ENCODE assay signal across 9 cellular contexts in the genomic region with DNA sequence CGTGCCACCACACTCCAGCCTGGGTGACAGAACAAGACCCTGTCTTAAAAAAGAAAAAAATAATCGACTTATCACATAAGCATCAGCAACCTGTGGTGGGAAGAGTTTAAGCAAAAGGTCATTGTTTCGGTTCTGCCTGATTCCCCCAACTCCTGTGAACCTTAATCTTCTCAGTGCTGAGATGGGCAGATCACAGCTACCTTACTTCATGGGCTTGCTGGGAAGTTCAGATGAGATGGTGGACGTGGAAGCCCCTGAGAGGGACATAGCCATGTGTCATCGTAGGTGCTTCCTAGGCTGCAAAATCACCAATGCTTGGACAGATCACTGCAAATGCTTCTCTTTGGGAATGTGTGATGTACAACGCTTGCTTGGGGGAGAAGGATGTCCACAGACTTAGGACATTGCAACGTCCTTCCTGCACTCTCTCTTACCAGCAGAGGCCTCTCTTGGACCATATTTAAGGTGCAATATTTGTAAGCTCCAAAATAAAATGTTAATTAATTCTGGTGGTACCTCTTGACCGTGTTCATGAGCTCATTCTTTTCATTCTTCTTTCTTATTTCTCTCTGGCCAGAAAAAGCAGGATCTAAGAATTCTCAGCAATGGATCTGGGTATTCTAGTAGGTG. TPM values are rescaled to one million over a fixed set of nuclear protein-coding genes. Genes with fewer than 3 reads are reported as not detected.
DNase-seq lines count a peak whose midpoint lies in the region; ATAC-seq and TF ChIP-seq lines count a peak whose summit lies in the region.
"Had no signal": no experiment of that assay in that cellular context is flagged by ENCODE, and none has a peak within 500 bp of the region (broad histone marks: within the 10 kb centered on the region; RNA-seq: fewer than 3 reads in every experiment).

No MANE protein-coding gene starts in this region.

- DNase-seq in AG20443 (ENCODE audit: low spot score) (peak; percentile 59), HEK293T (ENCODE audit: extremely low spot score) (peak; percentile 15), adipocyte (ENCODE audit: low read depth) (peak; percentile 35), left kidney (ENCODE audit: low read depth, low spot score) (peak; percentile 41)
- no peak for DNase-seq in activated CD4-positive, alpha-beta T cell treated with anti-CD3 and anti-CD28 coated beads for 36 hours
- DNase-seq in activated CD4-positive, CD25-positive, alpha-beta regulatory T cell treated with anti-CD3 and anti-CD28 coated beads, Interleukin-2, amount 50 U/mL, for 72 hours, result no peak
- no peak for DNase-seq in activated CD4-positive, alpha-beta T cell treated with anti-CD3 and anti-CD28 coated beads, Interleukin-2, amount 50 U/mL, for 1 hour
- DNase-seq in activated CD4-positive, alpha-beta T cell treated with anti-CD3 and anti-CD28 coated beads for 1 hour, result no peak

- H3K9me3 ChIP-seq in adipocyte (ENCODE audit: control insufficient read depth, low read length), result no peaks in the 10 kb centered on the region

- H3K4me1 ChIP-seq in adipocyte (ENCODE audit: control insufficient read depth, insufficient read depth, low read length), result no peaks in the 10 kb centered on the region

- H3K36me3 ChIP-seq in adipocyte (ENCODE audit: control insufficient read depth, insufficient read depth, low read length, severe bottlenecking), result no peaks in the 10 kb centered on the region

- H3K36me3 Mint-ChIP-seq in activated CD4-positive, alpha-beta T cell treated with anti-CD3 and anti-CD28 coated beads for 36 hours (ENCODE audit: low read depth), result no peaks in the 10 kb centered on the region

- H3K9ac ChIP-seq in adipocyte (ENCODE audit: low read length), result no peak overlapping the region

- no peak overlapping the region for H3K4me3 Mint-ChIP-seq in activated CD4-positive, alpha-beta T cell treated with anti-CD3 and anti-CD28 coated beads for 36 hours

- POLR2A ChIA-PET in HEK293T (lab: Yijun Ruan, JAX), result no interaction called here
- POLR2A ChIA-PET in activated CD4-positive, alpha-beta T cell treated with anti-CD3 and anti-CD28 coated beads for 36 hours (lab: Charles Lee), result no interaction called here

- CTCF ChIA-PET in HEK293T (lab: Yijun Ruan, JAX), result interaction anchor here (0.8 to 3.2 kb wide), 8 partner anchors 21 to 1275 kb away, joined by 3 to 22 read pairs (median 6); no protein-coding TSS in a partner anchor
- CTCF ChIA-PET in activated CD4-positive, alpha-beta T cell treated with anti-CD3 and anti-CD28 coated beads for 36 hours (lab: Charles Lee), result interaction anchor here (0.6 to 1.7 kb wide), 3 partner anchors 22 to 735 kb away, joined by 3 to 9 read pairs (median 4); no protein-coding TSS in a partner anchor

- ATAC-seq in activated CD4-positive, alpha-beta T cell treated with anti-CD3 and anti-CD28 coated beads for 36 hours, result no peak

- no peaks in the 10 kb centered on the region for H3K4me1 Mint-ChIP-seq in activated CD4-positive, alpha-beta T cell treated with anti-CD3 and anti-CD28 coated beads for 36 hours

- H3K9me3 Mint-ChIP-seq in activated CD4-positive, alpha-beta T cell treated with anti-CD3 and anti-CD28 coated beads for 36 hours (ENCODE audit: low read depth), result no peaks in the 10 kb centered on the region

- peaks cover 24% of the 10 kb centered on the region for H3K27me3 Mint-ChIP-seq in activated CD4-positive, alpha-beta T cell treated with anti-CD3 and anti-CD28 coated beads for 36 hours

- H3K27ac Mint-ChIP-seq in activated CD4-positive, alpha-beta T cell treated with anti-CD3 and anti-CD28 coated beads for 36 hours, result no peak overlapping the region

- peaks cover 9% of the 10 kb centered on the region for H3K27me3 ChIP-seq in adipocyte (replicated peaks; ENCODE audit: control insufficient read depth, insufficient read depth, low read length)

- intact Hi-C loops in activated CD4-positive, alpha-beta T cell treated with anti-CD3 and anti-CD28 coated beads for 36 hours (cut with DNase I, micrococcal nuclease), result no loop called here

- no peak overlapping the region for H3K4me3 ChIP-seq in adipocyte (ENCODE audit: low read length)

TF ChIP-seq in HEK293T, 16 proteins besides CTCF, POLR2A, EP300 and RAD21:
- TF ChIP-seq, protein P1, sequence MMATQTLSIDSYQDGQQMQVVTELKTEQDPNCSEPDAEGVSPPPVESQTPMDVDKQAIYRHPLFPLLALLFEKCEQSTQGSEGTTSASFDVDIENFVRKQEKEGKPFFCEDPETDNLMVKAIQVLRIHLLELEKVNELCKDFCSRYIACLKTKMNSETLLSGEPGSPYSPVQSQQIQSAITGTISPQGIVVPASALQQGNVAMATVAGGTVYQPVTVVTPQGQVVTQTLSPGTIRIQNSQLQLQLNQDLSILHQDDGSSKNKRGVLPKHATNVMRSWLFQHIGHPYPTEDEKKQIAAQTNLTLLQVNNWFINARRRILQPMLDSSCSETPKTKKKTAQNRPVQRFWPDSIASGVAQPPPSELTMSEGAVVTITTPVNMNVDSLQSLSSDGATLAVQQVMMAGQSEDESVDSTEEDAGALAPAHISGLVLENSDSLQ (IDR thresholded peaks at IDR 0.05), result no peak
- no peak for TF ChIP-seq ZNF384 (IDR thresholded peaks at IDR 0.05)
- TF ChIP-seq HDGF (IDR thresholded peaks at IDR 0.05; ENCODE audit: borderline replicate concordance), result no peak
- TF ChIP-seq LEF1 (IDR thresholded peaks at IDR 0.05; ENCODE audit: borderline replicate concordance), result no peak
- no peak for TF ChIP-seq ELF4 (IDR thresholded peaks at IDR 0.05)
- TF ChIP-seq BHLHE40 (IDR thresholded peaks at IDR 0.05; ENCODE audit: borderline replicate concordance), result no peak
- TF ChIP-seq NFRKB (IDR thresholded peaks at IDR 0.05), result no peak
- TF ChIP-seq FOXM1 (IDR thresholded peaks at IDR 0.05; ENCODE audit: borderline replicate concordance), result no peak
- TF ChIP-seq SP1 (IDR thresholded peaks at IDR 0.05), result no peak
- no peak for TF ChIP-seq FOXK2 (IDR thresholded peaks at IDR 0.05)
- TF ChIP-seq FOXA1 (IDR thresholded peaks at IDR 0.05), result no peak
- no peak for TF ChIP-seq TARDBP (IDR thresholded peaks at IDR 0.05)

RNA-seq across cellular contexts. Expression of a gene that starts 8.6 kb away (rescaled TPM):
- not detected for total RNA-seq in activated CD4-positive, alpha-beta T cell treated with anti-CD3 and anti-CD28 coated beads for 36 hours
- total RNA-seq: subcutaneous adipose tissue had no signal

RNA-seq across cellular contexts. Expression of a gene that starts 28.4 kb away (rescaled TPM):
- under 1 TPM; 0.16 to 0.18 TPM for total RNA-seq in activated CD4-positive, alpha-beta T cell treated with anti-CD3 and anti-CD28 coated beads for 36 hours

Comparison
In these comparisons a context has a peak if more than half of its experiments do, and no peak if none do; other contexts are left out.
1. DNase-seq: peak in AG20443 (single experiment), HEK293T (single experiment), adipocyte (single experiment) and left kidney (single experiment); none in activated CD4-positive, alpha-beta T cell treated with anti-CD3 and anti-CD28 coated beads for 36 hours (single experiment), activated CD4-positive, CD25-positive, alpha-beta regulatory T cell treated with anti-CD3 and anti-CD28 coated beads, Interleukin-2, amount 50 U/mL, for 72 hours (single experiment), activated CD4-positive, alpha-beta T cell treated with anti-CD3 and anti-CD28 coated beads, Interleukin-2, amount 50 U/mL, for 1 hour (single experiment) and activated CD4-positive, alpha-beta T cell treated with anti-CD3 and anti-CD28 coated beads for 1 hour (single experiment).